21 cellular contexts compared by ENCODE assay signal in the genomic region with DNA sequence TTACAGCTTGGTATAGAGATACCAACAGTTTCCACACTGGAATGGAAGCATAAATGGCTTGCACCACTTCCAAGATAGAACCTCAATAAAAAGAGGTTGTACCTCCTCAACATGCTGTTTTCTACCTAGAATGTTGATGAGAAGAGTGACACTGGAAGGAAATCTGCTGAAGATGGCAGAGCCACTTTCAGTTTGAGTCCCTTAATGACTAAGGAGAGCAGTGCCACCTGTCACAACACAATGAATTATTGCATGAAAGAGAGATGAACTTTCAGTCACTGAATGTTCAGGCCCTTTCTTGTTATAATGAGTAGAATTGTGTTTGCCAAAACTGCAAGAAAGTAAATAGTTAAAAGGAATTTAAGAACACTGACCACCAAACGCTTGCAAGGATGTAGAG.
"Had no signal": no experiment of that assay in that cellular context is flagged by ENCODE, and none has a peak within 500 bp of the region (broad histone marks: within the 10 kb centered on the region; RNA-seq: fewer than 3 reads in every experiment).

No MANE protein-coding gene starts in this region.

- H3K27me3 ChIP-seq: ovary, right atrium auricular region, right lobe of liver, tibial nerve, uterus had no signal

- H3K4me2 ChIP-seq: smooth muscle cell had no signal

- H3K4me1 ChIP-seq: left ventricle myocardium inferior, right atrium auricular region, right lobe of liver, tibial nerve, uterus had no signal

- DNase-seq: islet precursor cell; left ventricle myocardium inferior; mesendoderm; naive B cell; natural killer cell; nephron progenitor cell; ovary; right lobe of liver; stimulated activated CD4-positive, alpha-beta T cell treated with anti-CD3 and anti-CD28 coated beads, Interleukin-1b, Interleukin-23, amount 100 ng/mL, for 48 hours; stimulated activated CD4-positive, alpha-beta T cell treated with anti-CD3 and anti-CD28 coated beads, Interleukin-2, amount 100 ng/mL, for 48 hours; stimulated activated CD4-positive, alpha-beta T cell treated with anti-CD3 and anti-CD28 coated beads, Interleukin-4, amount 100 ng/mL, for 4 hours; stimulated activated CD8-positive, alpha-beta memory T cell treated with anti-CD3 and anti-CD28 coated beads, Interleukin-4, amount 100 ng/mL, for 48 hours; stimulated activated naive CD4-positive, alpha-beta T cell treated with Interleukin-2 at 50 U/mL for 16 hours; stimulated activated naive CD8-positive, alpha-beta T cell treated with anti-CD3 and anti-CD28 coated beads, Interleukin-15, amount 100 ng/mL, for 72 hours; substantia nigra; uterus had no signal

- H3K9me3 ChIP-seq: ovary, right lobe of liver, uterus had no signal

- ATAC-seq: natural killer cell; right lobe of liver; stimulated activated memory B cell treated with anti-CD40 and anti-IgM and Interleukin-4, amounts not matched to agents 10 μg/mL and 1 μg/mL and 100 μg/mL, for 72 hours; stimulated activated naive CD8-positive, alpha-beta T cell treated with anti-CD3 and anti-CD28 coated beads, Interleukin-15, amount 100 ng/mL, for 72 hours had no signal

- H3K4me3 ChIP-seq: left ventricle myocardium inferior, lung, ovary, right atrium auricular region, right lobe of liver, smooth muscle cell, tibial nerve, uterus had no signal

- H3K27ac ChIP-seq: left ventricle myocardium inferior, ovary, right atrium auricular region, right lobe of liver, tibial nerve, uterus had no signal

- H3K36me3 ChIP-seq: left ventricle myocardium inferior, ovary, right atrium auricular region, right lobe of liver, tibial nerve, uterus had no signal
